Comparison of ENCODE assay signal across 26 cellular contexts in genomic region chr4:133600008-133600407, GRCh38.
"Had no signal": no experiment of that assay in that cellular context is flagged by ENCODE, and none has a peak within 500 bp of the region (broad histone marks: within the 10 kb centered on the region; RNA-seq: fewer than 3 reads in every experiment).

No MANE protein-coding gene starts in this region.

- H3K4me1 Mint-ChIP-seq: activated CD4-positive, alpha-beta memory T cell treated with anti-CD3 and anti-CD28 coated beads, Interleukin-2, amount 10 ng/mL, durations not matched to agents 7 days and 5 days; activated CD4-positive, alpha-beta T cell treated with anti-CD3 and anti-CD28 coated beads, Interleukin-2, amount 10 ng/mL, durations not matched to agents 24 days and 14 days; naive thymus-derived CD8-positive, alpha-beta T cell had no signal

- H3K27me3 Mint-ChIP-seq: activated CD4-positive, alpha-beta memory T cell treated with anti-CD3 and anti-CD28 coated beads, Interleukin-2, amount 10 ng/mL, durations not matched to agents 7 days and 5 days; activated CD4-positive, alpha-beta T cell treated with anti-CD3 and anti-CD28 coated beads, Interleukin-2, amount 10 ng/mL, durations not matched to agents 24 days and 14 days; effector memory CD8-positive, alpha-beta T cell; naive thymus-derived CD8-positive, alpha-beta T cell; stimulated activated naive CD8-positive, alpha-beta T cell treated with anti-CD3 and anti-CD28 coated beads, Interleukin-15, Interleukin-2, amounts not matched to agents 100 ng/mL and 50 ng/mL, for 24 hours had no signal

- H3K4me3 Mint-ChIP-seq: activated CD4-positive, alpha-beta memory T cell treated with anti-CD3 and anti-CD28 coated beads, Interleukin-2, amount 10 ng/mL, durations not matched to agents 7 days and 5 days; activated CD4-positive, alpha-beta T cell treated with anti-CD3 and anti-CD28 coated beads, Interleukin-2, amount 10 ng/mL, durations not matched to agents 24 days and 14 days; activated naive CD4-positive, alpha-beta T cell treated with anti-CD3 and anti-CD28 coated beads for 36 hours; activated T-cell treated with anti-CD3 and anti-CD28 coated beads, Interleukin-2, amount 50 U/mL, for 72 hours; effector memory CD8-positive, alpha-beta T cell; mesothelial cell of epicardium; naive thymus-derived CD8-positive, alpha-beta T cell; stimulated activated naive CD8-positive, alpha-beta T cell treated with anti-CD3 and anti-CD28 coated beads, Interleukin-15, Interleukin-2, amounts not matched to agents 100 ng/mL and 50 ng/mL, for 24 hours; T-helper 2 cell treated with Interferon-gamma antibody and Interleukin-4, amounts not matched to agents 5 μg/mL and 100 μg/mL, for 36 hours had no signal

- ATAC-seq: activated T-cell treated with anti-CD3 and anti-CD28 coated beads, Interleukin-2, amount 50 U/mL, for 72 hours; effector memory CD8-positive, alpha-beta T cell; gastrocnemius medialis; naive thymus-derived CD8-positive, alpha-beta T cell; pancreas; right cardiac atrium; upper lobe of right lung had no signal

- H3K27ac ChIP-seq: colonic mucosa, dorsolateral prefrontal cortex, esophagus muscularis mucosa, gastrocnemius medialis, left ventricle myocardium inferior, neutrophil, pancreas, thyroid gland, upper lobe of right lung had no signal

- H3K36me3 Mint-ChIP-seq: mesothelial cell of epicardium; naive thymus-derived CD8-positive, alpha-beta T cell had no signal

- H3K27me3 ChIP-seq: colonic mucosa, dorsolateral prefrontal cortex, esophagus muscularis mucosa, gastrocnemius medialis, neutrophil, thyroid gland, upper lobe of right lung had no signal

- H3K27ac Mint-ChIP-seq: activated CD4-positive, alpha-beta memory T cell treated with anti-CD3 and anti-CD28 coated beads, Interleukin-2, amount 10 ng/mL, durations not matched to agents 7 days and 5 days; activated CD4-positive, alpha-beta T cell treated with anti-CD3 and anti-CD28 coated beads, Interleukin-2, amount 10 ng/mL, durations not matched to agents 24 days and 14 days; activated naive CD4-positive, alpha-beta T cell treated with anti-CD3 and anti-CD28 coated beads for 36 hours; activated T-cell treated with anti-CD3 and anti-CD28 coated beads, Interleukin-2, amount 50 U/mL, for 72 hours; effector memory CD8-positive, alpha-beta T cell; mesothelial cell of epicardium; naive thymus-derived CD8-positive, alpha-beta T cell; stimulated activated naive CD8-positive, alpha-beta T cell treated with anti-CD3 and anti-CD28 coated beads, Interleukin-15, Interleukin-2, amounts not matched to agents 100 ng/mL and 50 ng/mL, for 24 hours; T-helper 2 cell treated with Interferon-gamma antibody and Interleukin-4, amounts not matched to agents 5 μg/mL and 100 μg/mL, for 36 hours had no signal

- FAIRE-seq: bronchial epithelial cell, endothelial cell of umbilical vein, pancreas had no signal

- H3K36me3 ChIP-seq: colonic mucosa, esophagus muscularis mucosa, gastrocnemius medialis, left ventricle myocardium inferior, neutrophil, pancreas, thyroid gland, upper lobe of right lung had no signal

- H3K9me3 ChIP-seq: colonic mucosa, esophagus muscularis mucosa, gastrocnemius medialis, left ventricle myocardium inferior, neutrophil, pancreas, thyroid gland, upper lobe of right lung had no signal

- H3K9me3 Mint-ChIP-seq: activated CD4-positive, alpha-beta T cell treated with anti-CD3 and anti-CD28 coated beads, Interleukin-2, amount 10 ng/mL, durations not matched to agents 24 days and 14 days; activated naive CD4-positive, alpha-beta T cell treated with anti-CD3 and anti-CD28 coated beads for 36 hours; T-helper 2 cell treated with Interferon-gamma antibody and Interleukin-4, amounts not matched to agents 5 μg/mL and 100 μg/mL, for 36 hours had no signal

- H3K4me3 ChIP-seq: colonic mucosa, dorsolateral prefrontal cortex, esophagus muscularis mucosa, gastrocnemius medialis, left ventricle myocardium inferior, pancreas, thyroid gland, upper lobe of right lung had no signal

- DNase-seq: activated CD4-positive, alpha-beta memory T cell treated with anti-CD3 and anti-CD28 coated beads, Interleukin-2, amount 10 ng/mL, durations not matched to agents 7 days and 5 days; activated CD4-positive, alpha-beta T cell treated with anti-CD3 and anti-CD28 coated beads, Interleukin-2, amount 10 ng/mL, durations not matched to agents 24 days and 14 days; activated effector memory CD4-positive, alpha-beta T cell treated with Interleukin-2 at 50 U/mL for 16 hours; activated naive CD4-positive, alpha-beta T cell treated with anti-CD3 and anti-CD28 coated beads for 36 hours; activated T-cell treated with anti-CD3 and anti-CD28 coated beads, Interleukin-2, amount 50 U/mL, for 72 hours; amygdala; colonic mucosa; dorsolateral prefrontal cortex; effector memory CD8-positive, alpha-beta T cell; gastrocnemius medialis; hypothalamus; left ventricle myocardium inferior; naive thymus-derived CD8-positive, alpha-beta T cell; pancreas; right cardiac atrium; stimulated activated CD4-positive, alpha-beta T cell treated with anti-CD3 and anti-CD28 coated beads, Interleukin-1b, Interleukin-23, amount 100 ng/mL, for 48 hours; substantia nigra; thyroid gland; upper lobe of right lung had no signal

- H3K4me1 ChIP-seq: colonic mucosa, esophagus muscularis mucosa, gastrocnemius medialis, left ventricle myocardium inferior, pancreas, thyroid gland, upper lobe of right lung had no signal
